17 cellular contexts compared by ENCODE assay signal in the genomic region with DNA sequence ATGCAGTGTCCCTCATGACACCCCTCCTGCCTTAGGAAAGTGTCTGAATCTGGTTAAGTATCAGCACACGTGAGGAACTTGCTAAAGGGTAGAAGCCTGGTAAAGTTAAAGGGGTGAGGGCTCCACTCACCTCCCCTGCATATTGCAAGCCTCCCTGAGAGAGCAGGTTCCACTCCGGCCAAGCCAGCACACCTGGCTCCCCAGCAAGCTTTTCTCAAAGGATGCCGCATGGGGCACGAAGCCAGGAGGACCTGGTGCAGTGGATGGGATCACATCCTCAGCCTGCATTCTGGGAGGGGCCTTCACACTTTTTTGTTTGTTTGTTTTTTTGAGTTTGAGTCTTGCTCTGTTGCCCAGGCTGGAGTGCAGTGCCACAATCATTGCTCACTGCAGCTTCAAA.
DNase-seq lines count a peak whose midpoint lies in the region; ATAC-seq and TF ChIP-seq lines count a peak whose summit lies in the region.
"Had no signal": no experiment of that assay in that cellular context is flagged by ENCODE, and none has a peak within 500 bp of the region (broad histone marks: within the 10 kb centered on the region; RNA-seq: fewer than 3 reads in every experiment).

No MANE protein-coding gene starts in this region.

- H3K9me3 Mint-ChIP-seq in osteocyte (ENCODE audit: unreplicated experiment) = no peaks in the 10 kb centered on the region
- H3K9me3 Mint-ChIP-seq: CD4-positive, alpha-beta T cell; CD8-positive, alpha-beta memory T cell; HFFc6 had no signal

- no peak overlapping the region for H3K4me3 Mint-ChIP-seq in osteocyte (ENCODE audit: unreplicated experiment)
- H3K4me3 Mint-ChIP-seq: B cell; CD4-positive, alpha-beta T cell; CD8-positive, alpha-beta memory T cell; HFFc6 had no signal

- no peaks in the 10 kb centered on the region for H3K79me2 ChIP-seq in Karpas-422 (ENCODE audit: low read length)

- no peaks in the 10 kb centered on the region for H3K9me2 ChIP-seq in Karpas-422 (replicated peaks; ENCODE audit: insufficient read depth, low read length)

- no peak for TF ChIP-seq CTCF in osteocyte (IDR thresholded peaks at IDR 0.05)
- TF ChIP-seq CTCF in vagina (IDR thresholded peaks at IDR 0.05) = no peak

- intact Hi-C loops in vagina (cut with DNase I) = no loop called here

- no peak overlapping the region for H3K27ac ChIP-seq in Karpas-422 (ENCODE audit: low read length)
- no peak overlapping the region for H3K27ac ChIP-seq in vagina
- H3K27ac ChIP-seq: 22Rv1, BLaER1, C4-2B had no signal

- H3K27me3 ChIP-seq in Karpas-422 (ENCODE audit: low read length) (no peaks in the 10 kb centered on the region), vagina (no peaks in the 10 kb centered on the region)
- H3K27me3 ChIP-seq: BLaER1 had no signal

- no peak for ATAC-seq in HG02678 (IDR thresholded peaks at IDR 0.05; ENCODE audit: unreplicated experiment)

- H3K9ac ChIP-seq in Karpas-422 (ENCODE audit: low read length) = no peak overlapping the region
- H3K9ac ChIP-seq: BLaER1 had no signal

- no peaks in the 10 kb centered on the region for H3K4me1 Mint-ChIP-seq in osteocyte (ENCODE audit: unreplicated experiment)
- H3K4me1 Mint-ChIP-seq: CD8-positive, alpha-beta memory T cell had no signal

- no peaks in the 10 kb centered on the region for H3K36me3 Mint-ChIP-seq in osteocyte (ENCODE audit: unreplicated experiment)
- H3K36me3 Mint-ChIP-seq: CD8-positive, alpha-beta memory T cell had no signal

- peak; percentile 37 for DNase-seq in activated CD8-positive, alpha-beta memory T cell treated with anti-CD3 and anti-CD28 coated beads for 24 hours
- no peak for DNase-seq in activated CD8-positive, alpha-beta memory T cell treated with anti-CD3 and anti-CD28 coated beads, Interleukin-2, amount 50 U/mL, for 48 hours
- peak; percentile 24 for DNase-seq in Karpas-422
- peak; percentile 59 for DNase-seq in osteocyte (ENCODE audit: extremely low spot score, unreplicated experiment)
- DNase-seq in OCI-M1 (lab: John Stamatoyannopoulos, UW) = no peak
- no peak for DNase-seq in vagina (ENCODE audit: extremely low spot score in 2 of 2)
- DNase-seq: CD4-positive, alpha-beta T cell; CD8-positive, alpha-beta memory T cell; DND-41; GOT3; HFFc6 had no signal

- no peak overlapping the region for H3K27ac Mint-ChIP-seq in osteocyte (ENCODE audit: unreplicated experiment)
- H3K27ac Mint-ChIP-seq: B cell; CD4-positive, alpha-beta T cell; CD8-positive, alpha-beta memory T cell; HFFc6 had no signal

- no peak overlapping the region for H2AFZ ChIP-seq in Karpas-422 (ENCODE audit: low read length)

- TF ChIP-seq POLR2A in vagina (IDR thresholded peaks at IDR 0.05) = no peak

- H3K9me3 ChIP-seq in Karpas-422 (ENCODE audit: low read length) (no peaks in the 10 kb centered on the region), vagina (no peaks in the 10 kb centered on the region)
- H3K9me3 ChIP-seq: BLaER1, HAP-1 had no signal

- H3K4me3 ChIP-seq in Karpas-422 (ENCODE audit: low read length) = no peak overlapping the region
- no peak overlapping the region for H3K4me3 ChIP-seq in vagina
- H3K4me3 ChIP-seq: BLaER1, HAP-1 had no signal

- peaks cover 11% of the 10 kb centered on the region for H3K27me3 Mint-ChIP-seq in osteocyte (ENCODE audit: unreplicated experiment)

- no peaks in the 10 kb centered on the region for H3K36me3 ChIP-seq in Karpas-422 (ENCODE audit: insufficient read depth, low read length)
- H3K36me3 ChIP-seq in vagina = no peaks in the 10 kb centered on the region
- H3K36me3 ChIP-seq: BLaER1, HAP-1 had no signal

- no peak overlapping the region for H3K4me2 ChIP-seq in Karpas-422 (ENCODE audit: low read depth, low read length, poor library complexity, severe bottlenecking)
- H3K4me2 ChIP-seq: BLaER1 had no signal

- no peaks in the 10 kb centered on the region for H4K20me1 ChIP-seq in Karpas-422 (ENCODE audit: insufficient read depth, low read depth, low read length)
- H4K20me1 ChIP-seq: BLaER1 had no signal

- H3K4me1 ChIP-seq in Karpas-422 (ENCODE audit: low read length) (no peaks in the 10 kb centered on the region), vagina (no peaks in the 10 kb centered on the region)
- H3K4me1 ChIP-seq: HAP-1 had no signal

Comparison
In these comparisons a context has a peak if more than half of its experiments do, and no peak if none do; other contexts are left out.
1. DNase-seq: peak in activated CD8-positive, alpha-beta memory T cell treated with anti-CD3 and anti-CD28 coated beads for 24 hours (single experiment), Karpas-422 (single experiment) and osteocyte (single experiment); none in activated CD8-positive, alpha-beta memory T cell treated with anti-CD3 and anti-CD28 coated beads, Interleukin-2, amount 50 U/mL, for 48 hours (single experiment), OCI-M1 (single experiment) and vagina (0 of 2).